In the genomic region with DNA sequence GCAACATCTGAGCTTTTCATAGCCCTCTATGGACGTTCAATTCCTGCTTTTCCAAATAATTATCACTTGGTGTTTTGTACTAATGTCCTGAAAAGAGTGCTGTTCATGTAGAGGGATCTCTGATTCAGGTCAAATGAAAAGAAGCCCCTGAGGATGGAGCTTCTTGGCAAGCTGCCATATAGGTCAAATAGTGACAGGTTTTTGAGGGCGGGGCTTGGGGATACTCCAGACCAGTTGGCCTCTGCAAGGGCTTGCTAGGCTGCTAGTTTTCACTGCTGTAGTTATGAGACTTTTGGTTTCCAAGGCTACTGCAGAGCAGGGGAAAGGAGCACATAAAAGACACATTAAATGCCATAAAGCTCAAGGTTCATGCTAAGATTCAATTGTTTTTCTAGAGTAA, we compare ENCODE assay signal across 12 cellular contexts.
DNase-seq lines count a peak whose midpoint lies in the region; ATAC-seq and TF ChIP-seq lines count a peak whose summit lies in the region.
"Had no signal": no experiment of that assay in that cellular context is flagged by ENCODE, and none has a peak within 500 bp of the region (broad histone marks: within the 10 kb centered on the region; RNA-seq: fewer than 3 reads in every experiment).

No MANE protein-coding gene starts in this region.

- H3K4me3 Mint-ChIP-seq in stimulated activated memory B cell treated with anti-CD40 and anti-IgM and Interleukin-4, amounts not matched to agents 10 μg/mL and 1 μg/mL and 100 μg/mL, for 72 hours, result no peak overlapping the region

- no peak for TF ChIP-seq RAD21 in Ishikawa (IDR thresholded peaks at IDR 0.05; ENCODE audit: low read depth)

- H3K4me1 Mint-ChIP-seq in stimulated activated memory B cell treated with anti-CD40 and anti-IgM and Interleukin-4, amounts not matched to agents 10 μg/mL and 1 μg/mL and 100 μg/mL, for 72 hours, result no peaks in the 10 kb centered on the region

- TF ChIP-seq CTCF in GM10266 (IDR thresholded peaks at IDR 0.05; ENCODE audit: control insufficient read depth, insufficient read depth, low read depth, missing control alignments), result no peak

- no peaks in the 10 kb centered on the region for H3K9me3 Mint-ChIP-seq in stimulated activated memory B cell treated with anti-CD40 and anti-IgM and Interleukin-4, amounts not matched to agents 10 μg/mL and 1 μg/mL and 100 μg/mL, for 72 hours

- no peak for TF ChIP-seq EP300 in Ishikawa (IDR thresholded peaks at IDR 0.05; ENCODE audit: borderline replicate concordance)

- peak; percentile 20 for DNase-seq in DMS53 treated with DMSO at 0.1 percent for 48 hours (lab: John Stamatoyannopoulos, UW; ENCODE audit: unreplicated experiment)
- peak; percentile 16 for DNase-seq in NCI-H82 treated with DMSO at 0.1 percent for 48 hours (lab: John Stamatoyannopoulos, UW; ENCODE audit: unreplicated experiment)
- DNase-seq in left colon, result peak in 1 of 2 donors; percentile 35
- no peak for DNase-seq in GM10266 (ENCODE audit: extremely low spot score)
- DNase-seq: aorta, foreskin melanocyte, left ventricle myocardium superior, Right ventricle myocardium superior had no signal

- H3K27me3 Mint-ChIP-seq in stimulated activated memory B cell treated with anti-CD40 and anti-IgM and Interleukin-4, amounts not matched to agents 10 μg/mL and 1 μg/mL and 100 μg/mL, for 72 hours, result no peaks in the 10 kb centered on the region

- intact Hi-C loops in left colon (cut with DNase I, micrococcal nuclease), result no loop called here

- ATAC-seq in left colon, result peak; percentile 45
- ATAC-seq in stimulated activated memory B cell treated with anti-CD40 and anti-IgM and Interleukin-4, amounts not matched to agents 10 μg/mL and 1 μg/mL and 100 μg/mL, for 72 hours, result no peak
- no peak for ATAC-seq in HG03045 (IDR thresholded peaks at IDR 0.05; ENCODE audit: unreplicated experiment)
- ATAC-seq: activated CD4-positive, CD25-positive, alpha-beta regulatory T cell treated with anti-CD3 and anti-CD28 coated beads, Interleukin-2, amount 50 U/mL, for 24 hours; left ventricle myocardium superior had no signal

- H3K36me3 Mint-ChIP-seq in stimulated activated memory B cell treated with anti-CD40 and anti-IgM and Interleukin-4, amounts not matched to agents 10 μg/mL and 1 μg/mL and 100 μg/mL, for 72 hours, result no peaks in the 10 kb centered on the region

- no peak overlapping the region for H3K27ac Mint-ChIP-seq in stimulated activated memory B cell treated with anti-CD40 and anti-IgM and Interleukin-4, amounts not matched to agents 10 μg/mL and 1 μg/mL and 100 μg/mL, for 72 hours

TF ChIP-seq in Ishikawa, 13 proteins besides CTCF, POLR2A, EP300 and RAD21:
- no peak for TF ChIP-seq TAF1 (IDR thresholded peaks at IDR 0.05; ENCODE audit: low read depth)
- TF ChIP-seq NFIC (IDR thresholded peaks at IDR 0.05), result peak; percentile 69
